In genomic region chr17:18248300-18248731, GRCh38 we compare ENCODE assay signal across 8 cellular contexts. TPM values are rescaled to one million over a fixed set of nuclear protein-coding genes. Genes with fewer than 3 reads are reported as not detected.
A peak's percentile ranks its signal among the peaks of the same experiment; 100 is the strongest.
DNase-seq lines count a peak whose midpoint lies in the region; FAIRE-seq and TF ChIP-seq lines count a peak whose summit lies in the region.

No MANE protein-coding gene starts in this region.

- peak overlapping the region in 1 of 2 donors; percentile 48 for H3K27ac ChIP-seq in ascending aorta
- H3K27ac ChIP-seq in small intestine (ENCODE audit: low read depth in 1 of 2, low read length in 1 of 2): no peak overlapping the region

- intact Hi-C loops in ascending aorta (cut with DNase I): no loop called here

- TF ChIP-seq CTCF in GM10266 (IDR thresholded peaks at IDR 0.05; ENCODE audit: control insufficient read depth, insufficient read depth, low read depth, missing control alignments): peak; percentile 83
- peak; percentile 45 to 63 (median 56) for TF ChIP-seq CTCF in ascending aorta (IDR thresholded peaks at IDR 0.05)

- H3K9me3 ChIP-seq in ascending aorta: no peaks in the 10 kb centered on the region
- no peaks in the 10 kb centered on the region for H3K9me3 ChIP-seq in small intestine (ENCODE audit: control insufficient read depth, low read depth)

- 19 to 27% (median 25%) methylated on average over 9 of the region's 9 CpGs for WGBS in small intestine, 3 donors

- H3K4me3 Mint-ChIP-seq in T-helper 2 cell treated with Interferon-gamma antibody and Interleukin-4, amounts not matched to agents 5 μg/mL and 100 μg/mL, for 36 hours: no peak overlapping the region

- peaks cover 2% of the 10 kb centered on the region for H3K4me1 Mint-ChIP-seq in T-helper 2 cell treated with Interferon-gamma antibody and Interleukin-4, amounts not matched to agents 5 μg/mL and 100 μg/mL, for 36 hours (ENCODE audit: low read depth)

- H3K4me3 ChIP-seq in ascending aorta: no peak overlapping the region
- H3K4me3 ChIP-seq in small intestine (ENCODE audit: low read depth in 1 of 2, low read length in 2 of 2): no peak overlapping the region

- H3K36me3 Mint-ChIP-seq in T-helper 2 cell treated with Interferon-gamma antibody and Interleukin-4, amounts not matched to agents 5 μg/mL and 100 μg/mL, for 36 hours (ENCODE audit: low read depth): peaks cover 43% of the 10 kb centered on the region

- peak; percentile 96 for DNase-seq in GM10266 (ENCODE audit: extremely low spot score)
- DNase-seq in NCI-H1105 treated with DMSO at 0.1 percent for 48 hours (lab: John Stamatoyannopoulos, UW): peak; percentile 78
- peak; percentile 41 for DNase-seq in T-helper 2 cell treated with Interferon-gamma antibody and Interleukin-4, amounts not matched to agents 5 μg/mL and 100 μg/mL, for 36 hours (ENCODE audit: low spot score)
- no peak for DNase-seq in ascending aorta (ENCODE audit: low spot score in 2 of 2)
- peak; percentile 93 for DNase-seq in hepatic stellate cell (ENCODE audit: low spot score)
- peak; percentile 78 for DNase-seq in small intestine
- DNase-seq in GOT3 (lab: John Stamatoyannopoulos, UW): no peak
- no peak for DNase-seq in OCI-M2 (lab: John Stamatoyannopoulos, UW; ENCODE audit: unreplicated experiment)

- no peaks in the 10 kb centered on the region for H3K9me3 Mint-ChIP-seq in T-helper 2 cell treated with Interferon-gamma antibody and Interleukin-4, amounts not matched to agents 5 μg/mL and 100 μg/mL, for 36 hours

- H3K36me3 ChIP-seq in ascending aorta: peaks cover 92 to 97% of the 10 kb centered on the region in 2 donors
- peaks cover 15 to 20% of the 10 kb centered on the region in 2 donors for H3K36me3 ChIP-seq in small intestine (ENCODE audit: control insufficient read depth in 2 of 2, insufficient read depth in 2 of 2, low read length in 2 of 2)

- peaks cover 0 to 2% of the 10 kb centered on the region in 2 donors for H3K4me1 ChIP-seq in ascending aorta
- H3K4me1 ChIP-seq in small intestine (ENCODE audit: control insufficient read depth in 2 of 2, insufficient read depth in 1 of 2, low read depth in 1 of 2, low read length in 1 of 2): no peaks in the 10 kb centered on the region

- no peaks in the 10 kb centered on the region for H3K27me3 ChIP-seq in ascending aorta
- no peaks in the 10 kb centered on the region for H3K27me3 ChIP-seq in small intestine (ENCODE audit: control insufficient read depth in 2 of 2, insufficient read depth in 2 of 2, low read length in 2 of 2)

- H3K27ac Mint-ChIP-seq in T-helper 2 cell treated with Interferon-gamma antibody and Interleukin-4, amounts not matched to agents 5 μg/mL and 100 μg/mL, for 36 hours: no peak overlapping the region

- FAIRE-seq in small intestine (lab: Jason Lieb, UNC): no peak

- no peaks in the 10 kb centered on the region for H3K27me3 Mint-ChIP-seq in T-helper 2 cell treated with Interferon-gamma antibody and Interleukin-4, amounts not matched to agents 5 μg/mL and 100 μg/mL, for 36 hours (ENCODE audit: low read depth)

RNA-seq across cellular contexts. Expression of gene FLII, which starts 10.2 kb away (rescaled TPM):
- total RNA-seq in ascending aorta: 716 TPM
- polyA plus RNA-seq in small intestine: 100 to 1,000 TPM; 152 to 360 (median 266) TPM

RNA-seq across cellular contexts. Expression of gene MIEF2, which starts 12.1 kb away (rescaled TPM):
- 18.5 TPM for total RNA-seq in ascending aorta
- polyA plus RNA-seq in small intestine: 1 to 10 TPM; 4.9 to 8.4 (median 5.7) TPM

RNA-seq across cellular contexts. Expression of gene LLGL1, which starts 22.9 kb away (rescaled TPM):
- total RNA-seq in ascending aorta: 25.3 TPM
- 1 to 10 TPM; 2.5 to 9.4 (median 3.0) TPM for polyA plus RNA-seq in small intestine

Comparison
In these comparisons a context has a peak if more than half of its experiments do, and no peak if none do; other contexts are left out.
1. DNase-seq: peak in GM10266 (single experiment), NCI-H1105 treated with DMSO at 0.1 percent for 48 hours (single experiment), T-helper 2 cell treated with Interferon-gamma antibody and Interleukin-4, amounts not matched to agents 5 μg/mL and 100 μg/mL, for 36 hours (single experiment), hepatic stellate cell (single experiment) and small intestine (single experiment); none in ascending aorta (0 of 2), GOT3 (single experiment) and OCI-M2 (single experiment).